ENCODE assay signal across 28 cellular contexts in the genomic region with DNA sequence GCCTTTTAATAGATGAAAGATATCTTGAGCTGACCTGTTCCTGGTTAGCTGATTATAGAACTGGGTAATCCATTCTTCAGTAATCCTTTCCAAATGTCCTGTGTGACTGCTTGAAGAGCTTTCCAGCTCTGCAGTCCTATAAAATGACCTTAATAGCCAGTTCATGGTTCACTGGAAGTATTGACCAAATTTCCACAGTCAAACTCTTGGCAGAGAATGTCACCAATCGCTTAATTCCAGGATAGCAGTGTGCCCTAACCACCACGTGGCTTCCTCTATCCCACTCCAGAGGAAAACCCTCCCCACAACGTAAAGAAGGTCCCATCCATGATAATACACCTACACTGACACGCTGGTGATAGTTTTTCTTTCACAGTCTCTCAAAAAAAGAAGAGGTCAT. TPM values are rescaled to one million over a fixed set of nuclear protein-coding genes. Genes with fewer than 3 reads are reported as not detected.
DNase-seq lines count a peak whose midpoint lies in the region; ATAC-seq and TF ChIP-seq lines count a peak whose summit lies in the region.
"Had no signal": no experiment of that assay in that cellular context is flagged by ENCODE, and none has a peak within 500 bp of the region (broad histone marks: within the 10 kb centered on the region; RNA-seq: fewer than 3 reads in every experiment).

No MANE protein-coding gene starts in this region.

- no peak for TF ChIP-seq CTCF in nephron progenitor cell (IDR thresholded peaks at IDR 0.05)
- no peak for TF ChIP-seq CTCF in type B pancreatic cell (conservative IDR thresholded peaks at IDR 0.05)

- no peak overlapping the region for H3K4me3 Mint-ChIP-seq in activated T-cell treated with anti-CD3 and anti-CD28 coated beads, Interleukin-2, amount 50 U/mL, for 72 hours
- no peak overlapping the region for H3K4me3 Mint-ChIP-seq in activated T-cell treated with anti-CD3 and anti-CD28 coated beads, Interleukin-2, amount 50 U/mL, for 24 hours
- H3K4me3 Mint-ChIP-seq in nephron progenitor cell, result no peak overlapping the region
- H3K4me3 Mint-ChIP-seq in type B pancreatic cell, result no peak overlapping the region
- H3K4me3 Mint-ChIP-seq: CD14-positive monocyte; central memory CD8-positive, alpha-beta T cell; T-cell had no signal

- ATAC-seq in activated T-cell treated with anti-CD3 and anti-CD28 coated beads, Interleukin-2, amount 50 U/mL, for 72 hours (replicated peaks in 1 of 2), result no peak
- ATAC-seq in HG03442 (IDR thresholded peaks at IDR 0.05; ENCODE audit: unreplicated experiment), result no peak
- ATAC-seq: esophagus mucosa, heart right ventricle, K562, T-cell, upper lobe of right lung had no signal

- H3K4me1 Mint-ChIP-seq in activated T-cell treated with anti-CD3 and anti-CD28 coated beads, Interleukin-2, amount 50 U/mL, for 72 hours (ENCODE audit: low read depth), result peaks cover 17% of the 10 kb centered on the region
- H3K4me1 Mint-ChIP-seq in activated T-cell treated with anti-CD3 and anti-CD28 coated beads, Interleukin-2, amount 50 U/mL, for 24 hours (ENCODE audit: low read depth), result peaks cover 12% of the 10 kb centered on the region
- peaks cover 77% of the 10 kb centered on the region for H3K4me1 Mint-ChIP-seq in nephron progenitor cell
- H3K4me1 Mint-ChIP-seq in type B pancreatic cell (ENCODE audit: unreplicated experiment), result peaks cover 32% of the 10 kb centered on the region
- H3K4me1 Mint-ChIP-seq: central memory CD8-positive, alpha-beta T cell had no signal

- H3K36me3 Mint-ChIP-seq in activated T-cell treated with anti-CD3 and anti-CD28 coated beads, Interleukin-2, amount 50 U/mL, for 72 hours (ENCODE audit: insufficient read depth in 2 of 2), result peaks cover 2 to 3% of the 10 kb centered on the region in 2 donors
- H3K36me3 Mint-ChIP-seq in activated T-cell treated with anti-CD3 and anti-CD28 coated beads, Interleukin-2, amount 50 U/mL, for 24 hours (ENCODE audit: low read depth), result peaks cover 42% of the 10 kb centered on the region
- peaks cover 91% of the 10 kb centered on the region for H3K36me3 Mint-ChIP-seq in nephron progenitor cell (ENCODE audit: low read depth)
- peaks cover 27% of the 10 kb centered on the region for H3K36me3 Mint-ChIP-seq in type B pancreatic cell

- no peaks in the 10 kb centered on the region for H3K9me3 Mint-ChIP-seq in activated T-cell treated with anti-CD3 and anti-CD28 coated beads, Interleukin-2, amount 50 U/mL, for 72 hours
- H3K9me3 Mint-ChIP-seq in activated T-cell treated with anti-CD3 and anti-CD28 coated beads, Interleukin-2, amount 50 U/mL, for 24 hours, result no peaks in the 10 kb centered on the region
- no peaks in the 10 kb centered on the region for H3K9me3 Mint-ChIP-seq in nephron progenitor cell
- H3K9me3 Mint-ChIP-seq in type B pancreatic cell, result peaks cover 5% of the 10 kb centered on the region
- H3K9me3 Mint-ChIP-seq: CD14-positive monocyte; central memory CD8-positive, alpha-beta T cell; T-cell had no signal

- no peak for DNase-seq in activated T-cell treated with anti-CD3 and anti-CD28 coated beads, Interleukin-2, amount 50 U/mL, for 72 hours
- no peak for DNase-seq in activated T-cell treated with anti-CD3 and anti-CD28 coated beads, Interleukin-2, amount 50 U/mL, for 24 hours
- DNase-seq in kidney tubule cell (ENCODE audit: low spot score), result peak; percentile 30
- DNase-seq in nephron progenitor cell, result no peak
- DNase-seq in type B pancreatic cell (ENCODE audit: extremely low spot score, unreplicated experiment), result no peak
- no peak for DNase-seq in NCI-H1436 (lab: John Stamatoyannopoulos, UW)
- DNase-seq in HUDEP-2 (lab: John Stamatoyannopoulos, UW; ENCODE audit: unreplicated experiment in 76 of 76), result no peak
- DNase-seq: activated CD4-positive, alpha-beta T cell treated with anti-CD3 and anti-CD28 coated beads, Interleukin-2, amount 50 U/mL, for 1 hour; activated CD4-positive, CD25-positive, alpha-beta regulatory T cell; activated gamma-delta T cell treated with Interleukin-2 at 50 U/mL for 16 hours; activated T-cell treated with anti-CD3 and anti-CD28 coated beads, Interleukin-2, amount 50 U/mL, for 1 hour; dermis blood vessel endothelial cell; DMS79; foreskin melanocyte; GDM1; heart right ventricle; NCI-H1092 treated with DMSO at 0.1 percent for 48 hours; NCI-H187; NCI-H2171; RPMI8226; stimulated activated CD4-positive, alpha-beta T cell treated with anti-CD3 and anti-CD28 coated beads, Interleukin-4, amount 100 ng/mL, for 1 hour; T-cell; upper lobe of right lung had no signal

- no peaks in the 10 kb centered on the region for H3K27me3 Mint-ChIP-seq in activated T-cell treated with anti-CD3 and anti-CD28 coated beads, Interleukin-2, amount 50 U/mL, for 72 hours (ENCODE audit: low read depth)
- no peaks in the 10 kb centered on the region for H3K27me3 Mint-ChIP-seq in activated T-cell treated with anti-CD3 and anti-CD28 coated beads, Interleukin-2, amount 50 U/mL, for 24 hours
- H3K27me3 Mint-ChIP-seq in nephron progenitor cell (ENCODE audit: low read depth, poor library complexity) (peaks cover 2% of the 10 kb centered on the region), type B pancreatic cell (no peaks in the 10 kb centered on the region)
- H3K27me3 Mint-ChIP-seq: central memory CD8-positive, alpha-beta T cell; T-cell had no signal

- H3K27ac Mint-ChIP-seq in activated T-cell treated with anti-CD3 and anti-CD28 coated beads, Interleukin-2, amount 50 U/mL, for 72 hours, result peak overlapping the region; percentile 23
- H3K27ac Mint-ChIP-seq in activated T-cell treated with anti-CD3 and anti-CD28 coated beads, Interleukin-2, amount 50 U/mL, for 24 hours, result no peak overlapping the region
- peak overlapping the region; percentile 82 for H3K27ac Mint-ChIP-seq in nephron progenitor cell
- peak overlapping the region; percentile 83 for H3K27ac Mint-ChIP-seq in type B pancreatic cell
- H3K27ac Mint-ChIP-seq: T-cell had no signal

RNA-seq across cellular contexts. Expression of a gene that starts 17.4 kb away (rescaled TPM):
- total RNA-seq in activated T-cell treated with anti-CD3 and anti-CD28 coated beads, Interleukin-2, amount 50 U/mL, for 72 hours, result 10 to 100 TPM; 52.3 to 63.7 TPM
- total RNA-seq in type B pancreatic cell (ENCODE audit: low replicate concordance), result 26.5 and 32.5 TPM in 2 replicates
